In genomic region chr17:48540213-48540612, GRCh38 we compare ENCODE assay signal across 17 cellular contexts. TPM values are rescaled to one million over a fixed set of nuclear protein-coding genes. Genes with fewer than 3 reads are reported as not detected.
DNase-seq lines count a peak whose midpoint lies in the region; ATAC-seq and TF ChIP-seq lines count a peak whose summit lies in the region.
"Had no signal": no experiment of that assay in that cellular context is flagged by ENCODE, and none has a peak within 500 bp of the region (broad histone marks: within the 10 kb centered on the region; RNA-seq: fewer than 3 reads in every experiment).

No MANE protein-coding gene starts in this region.

- H4K20me1 ChIP-seq in osteoblast (ENCODE audit: insufficient read depth, low read length), result no peaks in the 10 kb centered on the region

- TF ChIP-seq CTCF in gastroesophageal sphincter (IDR thresholded peaks at IDR 0.05), result no peak
- no peak for TF ChIP-seq CTCF in osteoblast (IDR thresholded peaks at IDR 0.05; ENCODE audit: extremely low read depth, low read depth, low read length)

- H3K4me1 ChIP-seq in gastroesophageal sphincter (peaks cover 3 to 25% (median 13%) of the 10 kb centered on the region in 3 donors), osteoblast (ENCODE audit: insufficient read depth, low read length) (peaks cover 13% of the 10 kb centered on the region)

- in situ Hi-C loops in Caki2 (cut with HindIII; ENCODE audit: low pct_unique_long_range_greater_than_20kb, low sequenced_read_pairs), result no loop called here

- H3K79me2 ChIP-seq in osteoblast (ENCODE audit: insufficient read depth, low read length), result peaks cover 4% of the 10 kb centered on the region

- no peaks in the 10 kb centered on the region for H3K9me3 ChIP-seq in gastroesophageal sphincter
- H3K9me3 ChIP-seq in osteoblast (ENCODE audit: low read depth, low read length), result no peaks in the 10 kb centered on the region

- DNase-seq in Caki2 (ENCODE audit: low read depth), result peak; percentile 38
- DNase-seq in NCI-H69 (lab: John Stamatoyannopoulos, UW), result peak; percentile 32
- peak; percentile 23 for DNase-seq in osteoblast (ENCODE audit: insufficient read length, low spot score, missing footprints)
- no peak for DNase-seq in OCI-M2 (lab: John Stamatoyannopoulos, UW; ENCODE audit: unreplicated experiment)
- DNase-seq in NCI-H1436 treated with DMSO at 0.1 percent for 48 hours (lab: John Stamatoyannopoulos, UW), result no peak
- no peak for DNase-seq in NCI-H345 treated with DMSO at 0.1 percent for 48 hours (lab: John Stamatoyannopoulos, UW; ENCODE audit: unreplicated experiment)
- DNase-seq: activated CD4-positive, alpha-beta T cell treated with anti-CD3 and anti-CD28 coated beads, Interleukin-2, amount 50 U/mL, for 4 hours; dermis blood vessel endothelial cell; NCI-H1436; NCI-H510A treated with DMSO at 0.1 percent for 48 hours; T1000 had no signal

- WGBS in gastroesophageal sphincter (ENCODE audit: low coverage in 1 of 2), 2 donors, result 80% methylated on average over 1 of the region's 1 CpG; no CpG with 5 or more reads in 1 of the 2 donors

- no peak for TF ChIP-seq POLR2A in gastroesophageal sphincter (IDR thresholded peaks at IDR 0.05)

- TF ChIP-seq EP300 in gastroesophageal sphincter (IDR thresholded peaks at IDR 0.05), result no peak

- H2AFZ ChIP-seq in osteoblast (ENCODE audit: low read length), result no peak overlapping the region

- H3K27ac ChIP-seq in gastroesophageal sphincter (peak overlapping the region in 3 of 4 donors; percentile 96 to 98 (median 97)), osteoblast (ENCODE audit: low read depth, low read length) (no peak overlapping the region)

- H3K27me3 ChIP-seq in gastroesophageal sphincter (no peaks in the 10 kb centered on the region), osteoblast (ENCODE audit: insufficient read depth, low read length) (peaks cover 41% of the 10 kb centered on the region)

- H3K4me2 ChIP-seq in osteoblast (ENCODE audit: insufficient read depth, low read length), result no peak overlapping the region

- ATAC-seq in gastroesophageal sphincter, result no peak

- H3K4me3 ChIP-seq in gastroesophageal sphincter (no peak overlapping the region), osteoblast (ENCODE audit: insufficient read depth, low read length) (no peak overlapping the region)

- peaks cover 0 to 5% of the 10 kb centered on the region in 2 donors for H3K36me3 ChIP-seq in gastroesophageal sphincter
- H3K36me3 ChIP-seq in osteoblast (ENCODE audit: insufficient read depth, low read length), result no peaks in the 10 kb centered on the region

RNA-seq across cellular contexts. Expression of gene HOXB2, which starts 4.7 kb away (rescaled TPM):
- 8.4 and 13.5 TPM in 2 replicates for total RNA-seq in Caki2 (2014; rRNA removed; shearing (Covaris generic); ENCODE audit: low replicate concordance)
- total RNA-seq in gastroesophageal sphincter (10 to 100 TPM; 28.7 to 65.2 (median 38.8) TPM), osteoblast (2.1 and 3.3 TPM in 2 replicates)
- total RNA-seq: H1 had no signal

RNA-seq across cellular contexts. Expression of gene HOXB1, which starts 9.4 kb away (rescaled TPM):
- not detected in 2 replicates for total RNA-seq in Caki2 (2014; rRNA removed; shearing (Covaris generic); ENCODE audit: low replicate concordance)
- not detected for total RNA-seq in gastroesophageal sphincter
- total RNA-seq in osteoblast, result not detected in 2 replicates
- total RNA-seq: dermis blood vessel endothelial cell, G401, H1, mesenteric fat pad, renal cortical epithelial cell, RPMI7951 had no signal

RNA-seq across cellular contexts. Expression of gene HOXB4, which starts 37.9 kb away (rescaled TPM):
- total RNA-seq in Caki2 (2014; rRNA removed; shearing (Covaris generic); ENCODE audit: low replicate concordance), result 2.6 and 2.7 TPM in 2 replicates
- total RNA-seq in gastroesophageal sphincter (10 to 100 TPM in 1 of 4 donors, 1 to 10 TPM in 3; 3.0 to 12.9 (median 6.9) TPM), osteoblast (0.29 and 0.36 TPM in 2 replicates)
- total RNA-seq: H1 had no signal

RNA-seq across cellular contexts. Expression of gene HOXB3, which starts 49.8 kb away (rescaled TPM):
- 1.1 and 15.0 TPM in 2 replicates for total RNA-seq in Caki2 (2014; rRNA removed; shearing (Covaris generic); ENCODE audit: low replicate concordance)
- total RNA-seq in gastroesophageal sphincter (10 to 100 TPM; 11.4 to 48.7 (median 24.2) TPM), osteoblast (1.5 and 1.8 TPM in 2 replicates)
- total RNA-seq: H1 had no signal

RNA-seq across cellular contexts. Expression of gene HOXB5, which starts 53.4 kb away (rescaled TPM):
- total RNA-seq in Caki2 (2014; rRNA removed; shearing (Covaris generic); ENCODE audit: low replicate concordance), result not detected in 2 replicates
- 1 to 10 TPM in 3 of 4 donors, under 1 TPM in 1; 0.27 to 2.7 (median 1.4) TPM for total RNA-seq in gastroesophageal sphincter
- total RNA-seq in osteoblast, result not detected in 2 replicates
- total RNA-seq: G401, H1 had no signal

Comparison
In these comparisons a context has a peak if more than half of its experiments do, and no peak if none do; other contexts are left out.
1. DNase-seq: peak in Caki2 (single experiment), NCI-H69 (single experiment) and osteoblast (single experiment); none in OCI-M2 (single experiment), NCI-H1436 treated with DMSO at 0.1 percent for 48 hours (single experiment) and NCI-H345 treated with DMSO at 0.1 percent for 48 hours (single experiment).